ENCODE assay signal across 18 cellular contexts in genomic region chr1:220966874-220967631, GRCh38.
DNase-seq lines count a peak whose midpoint lies in the region; ATAC-seq, FAIRE-seq and TF ChIP-seq lines count a peak whose summit lies in the region.
"Had no signal": no experiment of that assay in that cellular context is flagged by ENCODE, and none has a peak within 500 bp of the region (broad histone marks: within the 10 kb centered on the region; RNA-seq: fewer than 3 reads in every experiment).

No MANE protein-coding gene starts in this region.

- TF ChIP-seq CTCF in D721Med (IDR thresholded peaks at IDR 0.05; ENCODE audit: insufficient read depth, missing control alignments): no peak

- DNase-seq in D721Med (ENCODE audit: insufficient read length, low spot score) (no peak), HUDEP-2 (lab: John Stamatoyannopoulos, UW; ENCODE audit: unreplicated experiment in 76 of 76) (peak in 74 of 76 experiments; percentile 24 to 90 (median 74)), T1000 (lab: John Stamatoyannopoulos, UW) (peak; percentile 46), iris pigment epithelial cell (ENCODE audit: low read depth) (peak; percentile 63), frontal cortex (ENCODE audit: low spot score in 2 of 2) (no peak)
- no peak for DNase-seq in activated effector memory CD4-positive, alpha-beta T cell treated with anti-CD3 and anti-CD28 coated beads, Interleukin-2, amount 50 U/mL, for 16 hours
- DNase-seq: activated naive CD4-positive, alpha-beta T cell treated with anti-CD3 and anti-CD28 coated beads, Interleukin-2, amount 50 U/mL, for 16 hours; activated T-cell treated with anti-CD3 and anti-CD28 coated beads for 4 hours; colonic mucosa; H7; head of caudate nucleus; NCI-H146; NCI-H345; SJCRH30 had no signal

- ATAC-seq in HG03439 (IDR thresholded peaks at IDR 0.05; ENCODE audit: unreplicated experiment) (no peak), HG03135 (IDR thresholded peaks at IDR 0.05; ENCODE audit: unreplicated experiment) (no peak)
- ATAC-seq: stimulated activated memory B cell treated with anti-CD40 and anti-IgM and Interleukin-4, amounts not matched to agents 10 μg/mL and 1 μg/mL and 100 μg/mL, for 72 hours had no signal

- FAIRE-seq in D721Med (lab: Jason Lieb, UNC) (peak; percentile 38), frontal cortex (lab: Jason Lieb, UNC) (no peak)
- FAIRE-seq: islet of Langerhans had no signal

Comparison
In these comparisons a context has a peak if more than half of its experiments do, and no peak if none do; other contexts are left out.
1. DNase-seq: peak in HUDEP-2 (74 of 76), T1000 (single experiment) and iris pigment epithelial cell (single experiment); none in D721Med (single experiment), frontal cortex (0 of 2) and activated effector memory CD4-positive, alpha-beta T cell treated with anti-CD3 and anti-CD28 coated beads, Interleukin-2, amount 50 U/mL, for 16 hours (single experiment).